In genomic region chr6:51129043-51129442, GRCh38 we compare ENCODE assay signal across 28 cellular contexts.
"Had no signal": no experiment of that assay in that cellular context is flagged by ENCODE, and none has a peak within 500 bp of the region (broad histone marks: within the 10 kb centered on the region; RNA-seq: fewer than 3 reads in every experiment).

No MANE protein-coding gene starts in this region.

- H3K27ac Mint-ChIP-seq: activated CD8-positive, alpha-beta T cell treated with anti-CD3 and anti-CD28 coated beads for 36 hours; activated naive CD8-positive, alpha-beta T cell; dendritic cell treated with granulocyte-macrophage colony-stimulating factor and Interleukin-4, amounts not matched to agents 40 ng/mL and 50 ng/mL, for 4 days; endodermal cell had no signal

- DNase-seq: activated CD4-positive, alpha-beta T cell treated with anti-CD3 and anti-CD28 coated beads for 1 hour; activated CD4-positive, alpha-beta T cell treated with anti-CD3 and anti-CD28 coated beads for 4 hours; activated CD4-positive, alpha-beta T cell treated with anti-CD3 and anti-CD28 coated beads, Interleukin-2, amount 50 U/mL, for 1 hour; activated CD4-positive, alpha-beta T cell treated with anti-CD3 and anti-CD28 coated beads, Interleukin-2, amount 50 U/mL, for 48 hours; activated CD8-positive, alpha-beta memory T cell treated with anti-CD3 and anti-CD28 coated beads for 24 hours; activated CD8-positive, alpha-beta T cell treated with anti-CD3 and anti-CD28 coated beads for 36 hours; activated gamma-delta T cell; activated naive CD4-positive, alpha-beta T cell; activated naive CD4-positive, alpha-beta T cell treated with anti-CD3 and anti-CD28 coated beads, Interleukin-2, amount 50 U/mL, for 16 hours; activated T-cell treated with anti-CD3 and anti-CD28 coated beads, Interleukin-2, amount 50 U/mL, for 1 hour; activated T-cell treated with anti-CD3 and anti-CD28 coated beads, Interleukin-2, amount 50 U/mL, for 48 hours; amniotic stem cell; anterior cingulate cortex; brain microvascular endothelial cell; dorsolateral prefrontal cortex; effector memory CD4-positive, alpha-beta T cell; endodermal cell; foreskin fibroblast; head of caudate nucleus; hippocampal formation; T-helper 2 cell had no signal

- H3K4me1 Mint-ChIP-seq: central memory CD8-positive, alpha-beta T cell; endodermal cell had no signal

- H3K27ac ChIP-seq: brain microvascular endothelial cell, coronary artery, dorsolateral prefrontal cortex had no signal

- H3K27me3 ChIP-seq: brain microvascular endothelial cell, dorsolateral prefrontal cortex had no signal

- H3K36me3 ChIP-seq: brain microvascular endothelial cell had no signal

- H3K27me3 Mint-ChIP-seq: activated CD8-positive, alpha-beta T cell treated with anti-CD3 and anti-CD28 coated beads for 36 hours; activated naive CD8-positive, alpha-beta T cell; central memory CD8-positive, alpha-beta T cell; dendritic cell treated with granulocyte-macrophage colony-stimulating factor and Interleukin-4, amounts not matched to agents 40 ng/mL and 50 ng/mL, for 4 days had no signal

- FAIRE-seq: astrocyte, bronchial epithelial cell, frontal cortex had no signal

- H3K4me3 Mint-ChIP-seq: activated CD8-positive, alpha-beta T cell treated with anti-CD3 and anti-CD28 coated beads for 36 hours; activated naive CD8-positive, alpha-beta T cell; central memory CD8-positive, alpha-beta T cell; dendritic cell treated with granulocyte-macrophage colony-stimulating factor and Interleukin-4, amounts not matched to agents 40 ng/mL and 50 ng/mL, for 4 days; endodermal cell had no signal

- H3K4me3 ChIP-seq: coronary artery, dorsolateral prefrontal cortex had no signal

- H3K36me3 Mint-ChIP-seq: activated naive CD8-positive, alpha-beta T cell had no signal
